Comparison of ENCODE assay signal across 15 cellular contexts in genomic region chr17:82890339-82890730, GRCh38. TPM values are rescaled to one million over a fixed set of nuclear protein-coding genes. Genes with fewer than 3 reads are reported as not detected.
DNase-seq lines count a peak whose midpoint lies in the region; ATAC-seq and TF ChIP-seq lines count a peak whose summit lies in the region.
"Had no signal": no experiment of that assay in that cellular context is flagged by ENCODE, and none has a peak within 500 bp of the region (broad histone marks: within the 10 kb centered on the region; RNA-seq: fewer than 3 reads in every experiment).

No MANE protein-coding gene starts in this region.

- no peaks in the 10 kb centered on the region for H3K9me3 ChIP-seq in CD8-positive, alpha-beta T cell (ENCODE audit: low read length)
- no peaks in the 10 kb centered on the region for H3K9me3 ChIP-seq in hepatocyte (ENCODE audit: low read depth)
- H3K9me3 ChIP-seq in skeletal muscle tissue (ENCODE audit: control insufficient read depth in 3 of 3, low read length in 3 of 3) = no peaks in the 10 kb centered on the region

- peaks cover 31% of the 10 kb centered on the region for H3K4me1 ChIP-seq in CD8-positive, alpha-beta T cell (ENCODE audit: insufficient read depth, low read length)
- H3K4me1 ChIP-seq in hepatocyte (ENCODE audit: insufficient read depth) (peaks cover 37% of the 10 kb centered on the region), skeletal muscle tissue (ENCODE audit: control insufficient read depth in 3 of 3, insufficient read depth in 3 of 3, low read length in 3 of 3) (peaks cover 33 to 54% (median 53%) of the 10 kb centered on the region in 3 donors)

- H3K27ac ChIP-seq in CD8-positive, alpha-beta T cell (ENCODE audit: low read depth, low read length) = no peak overlapping the region
- peak overlapping the region; percentile 0; the same call in 1 of the 2 replicates for H3K27ac ChIP-seq in RWPE1
- H3K27ac ChIP-seq in hepatocyte = peak overlapping the region; percentile 94
- peak overlapping the region; percentile 28 for H3K27ac ChIP-seq in skeletal muscle tissue (ENCODE audit: low read depth, low read length)

- no peaks in the 10 kb centered on the region for H3K27me3 ChIP-seq in CD8-positive, alpha-beta T cell (ENCODE audit: insufficient read depth, low read length)
- H3K27me3 ChIP-seq in hepatocyte (no peaks in the 10 kb centered on the region), skeletal muscle tissue (ENCODE audit: control insufficient read depth in 3 of 3, insufficient read depth in 3 of 3, low read length in 3 of 3) (no peaks in the 10 kb centered on the region)

- no peak overlapping the region for H3K4me2 ChIP-seq in hepatocyte

- no peak overlapping the region for H2AFZ ChIP-seq in hepatocyte

- peak overlapping the region; percentile 18 for H3K27ac Mint-ChIP-seq in CD8-positive, alpha-beta T cell

- peaks cover 36% of the 10 kb centered on the region for H3K36me3 Mint-ChIP-seq in CD8-positive, alpha-beta T cell

- POLR2A ChIA-PET in CD8-positive, alpha-beta T cell (lab: Charles Lee) = no interaction called here
- POLR2A ChIA-PET in RWPE1 (lab: Yijun Ruan, JAX; ENCODE audit: low non-redundant PET) = no interaction called here

- 90% methylated on average over 17 of the region's 18 CpGs for WGBS in hepatocyte (ENCODE audit: low lambda C conversion rate, missing lambda C conversion rate)

- CTCF ChIA-PET in CD8-positive, alpha-beta T cell (lab: Charles Lee) = interaction anchor here (1.0 kb wide), 1 partner anchor 108 kb away, joined by 3 read pairs; no protein-coding TSS in a partner anchor
- CTCF ChIA-PET in RWPE1 (lab: Yijun Ruan, JAX) = no interaction called here

- peak overlapping the region in 1 of 3 donors; percentile 16 for H3K9ac ChIP-seq in skeletal muscle tissue (ENCODE audit: low read depth in 1 of 3, low read length in 3 of 3)

- no peaks in the 10 kb centered on the region for H3K79me2 ChIP-seq in hepatocyte

- no peak for ATAC-seq in CD8-positive, alpha-beta T cell
- ATAC-seq in HG03135 (IDR thresholded peaks at IDR 0.05; ENCODE audit: unreplicated experiment) (no peak), GM18520 (IDR thresholded peaks at IDR 0.05; ENCODE audit: unreplicated experiment) (no peak), HG03097 (IDR thresholded peaks at IDR 0.05; ENCODE audit: low FRiP score, unreplicated experiment) (no peak)

- H3K4me3 Mint-ChIP-seq in CD8-positive, alpha-beta T cell = no peak overlapping the region

- H3K4me1 Mint-ChIP-seq in CD8-positive, alpha-beta T cell (ENCODE audit: low read depth) = peaks cover 52% of the 10 kb centered on the region

- no peaks in the 10 kb centered on the region for H3K27me3 Mint-ChIP-seq in CD8-positive, alpha-beta T cell (ENCODE audit: low read depth)

- H3K36me3 ChIP-seq in CD8-positive, alpha-beta T cell (ENCODE audit: insufficient read depth, low read length) = no peaks in the 10 kb centered on the region
- H3K36me3 ChIP-seq in hepatocyte (replicated peaks; ENCODE audit: insufficient read depth, low read depth) (no peaks in the 10 kb centered on the region), skeletal muscle tissue (ENCODE audit: control insufficient read depth in 3 of 3, insufficient read depth in 3 of 3, low read length in 3 of 3) (peaks cover 0 to 5% (median 3%) of the 10 kb centered on the region in 3 donors)

- DNase-seq in CD8-positive, alpha-beta T cell = no peak
- DNase-seq in RWPE1 (ENCODE audit: low spot score) (no peak), hepatocyte (ENCODE audit: low spot score) (no peak), epidermal melanocyte (ENCODE audit: insufficient read length, low spot score) (no peak)
- DNase-seq: activated CD4-positive, alpha-beta T cell treated with anti-CD3 and anti-CD28 coated beads for 4 hours; hypothalamus; NCI-H748 treated with DMSO at 0.1 percent for 48 hours; nucleus accumbens had no signal

- H4K20me1 ChIP-seq in hepatocyte (ENCODE audit: insufficient read depth, poor library complexity, severe bottlenecking) = no peaks in the 10 kb centered on the region

- no peaks in the 10 kb centered on the region for H3K9me3 Mint-ChIP-seq in CD8-positive, alpha-beta T cell

- intact Hi-C loops in CD8-positive, alpha-beta T cell (cut with DNase I, micrococcal nuclease) = no loop called here

- H3K4me3 ChIP-seq in CD8-positive, alpha-beta T cell (ENCODE audit: low read depth, low read length) = no peak overlapping the region
- H3K4me3 ChIP-seq in hepatocyte = no peak overlapping the region
- no peak overlapping the region for H3K4me3 ChIP-seq in skeletal muscle tissue (ENCODE audit: low read length in 3 of 3)

- no peak for TF ChIP-seq CTCF in CD8-positive, alpha-beta T cell (IDR thresholded peaks at IDR 0.05)
- TF ChIP-seq CTCF in RWPE1 (conservative IDR thresholded peaks at IDR 0.05; ENCODE audit: low read depth) = no peak
- no peak for TF ChIP-seq CTCF in hepatocyte (IDR thresholded peaks at IDR 0.05; ENCODE audit: poor library complexity)

- H3K9me2 ChIP-seq in hepatocyte (replicated peaks; ENCODE audit: insufficient read depth) = no peaks in the 10 kb centered on the region

RNA-seq across cellular contexts. Expression of gene ZNF750, which starts 50.5 kb away (rescaled TPM):
- total RNA-seq in CD8-positive, alpha-beta T cell = not detected
- 0.12 and 0.27 TPM in 2 replicates for total RNA-seq in hepatocyte
- polyA plus RNA-seq in hepatocyte = 0.49 and 2.1 TPM in 2 replicates
- not detected for total RNA-seq in skeletal muscle tissue
- total RNA-seq: chondrocyte; subcutaneous adipose tissue; T-helper 2 cell treated with Interferon-gamma antibody and Interleukin-4, amounts not matched to agents 100 ng/mL and 5 ng/mL, for 36 hours had no signal
